Comparison of ENCODE assay signal across 25 cellular contexts in the genomic region with DNA sequence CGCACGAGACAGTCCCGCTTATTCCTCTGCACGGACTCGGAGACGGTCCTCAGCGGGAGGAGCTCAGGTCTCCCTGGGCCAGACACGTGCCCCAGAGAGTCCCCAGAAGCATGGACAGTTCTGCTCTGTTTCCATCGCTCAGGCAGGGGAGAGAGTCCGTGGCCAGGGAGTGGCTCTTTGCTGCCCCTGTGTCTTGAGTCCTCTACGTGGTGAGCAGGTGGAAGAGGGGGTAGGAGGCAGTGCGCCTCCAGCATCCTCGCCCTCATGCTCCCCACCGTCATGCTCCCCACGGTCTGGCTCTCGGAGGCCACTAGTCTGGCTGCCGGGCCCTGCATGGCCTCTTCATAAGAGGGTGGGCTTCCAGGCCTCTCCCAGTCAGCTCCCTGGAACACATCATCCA. TPM values are rescaled to one million over a fixed set of nuclear protein-coding genes. Genes with fewer than 3 reads are reported as not detected.
DNase-seq lines count a peak whose midpoint lies in the region; ATAC-seq, FAIRE-seq and TF ChIP-seq lines count a peak whose summit lies in the region.
"Had no signal": no experiment of that assay in that cellular context is flagged by ENCODE, and none has a peak within 500 bp of the region (broad histone marks: within the 10 kb centered on the region; RNA-seq: fewer than 3 reads in every experiment).

No MANE protein-coding gene starts in this region.

- no peak overlapping the region for H2AK5ac ChIP-seq in H1 (ENCODE audit: low read depth, low read length)

- H3K79me1 ChIP-seq in H1 (ENCODE audit: low read depth, low read length) = no peaks in the 10 kb centered on the region

- POLR2A ChIA-PET in activated B cell treated with CpG ODN at 0.5 μM for 24 hours (lab: Charles Lee) = interaction anchor here (0.5 to 11.4 kb wide), 10 partner anchors 9 to 97 kb away, joined by 3 to 1007 read pairs (median 7); a partner anchor contains a TSS
- POLR2A ChIA-PET in H1 (lab: Charles Lee; ENCODE audit: partially characterized antibody) = interaction anchor here (1.5 kb wide), 1 partner anchor 9 kb away, joined by 3 read pairs; no protein-coding TSS in a partner anchor

- TF ChIP-seq CTCF in activated B cell treated with CpG ODN at 0.5 μM for 24 hours (IDR thresholded peaks at IDR 0.05) (no peak), H1 (IDR thresholded peaks at IDR 0.05; ENCODE audit: control extremely low read depth in 1 of 3, insufficient read depth in 1 of 3, low read depth in 1 of 3, low read length in 3 of 3) (no peak)

- H3K9me3 Mint-ChIP-seq in activated T-cell treated with anti-CD3 and anti-CD28 coated beads, Interleukin-2, amount 50 U/mL, for 4 hours = no peaks in the 10 kb centered on the region
- H3K9me3 Mint-ChIP-seq in activated B cell treated with CpG ODN at 0.5 μM for 24 hours = no peaks in the 10 kb centered on the region

- no peak for ATAC-seq in activated T-cell treated with anti-CD3 and anti-CD28 coated beads, Interleukin-2, amount 50 U/mL, for 4 hours
- no peak for ATAC-seq in activated B cell treated with CpG ODN at 0.5 μM for 24 hours (ENCODE audit: low read depth)
- peak; percentile 27 for ATAC-seq in aorta (ENCODE audit: low FRiP score)
- ATAC-seq: lower lobe of right lung, pancreas had no signal

- peak overlapping the region; percentile 41; the same call in 1 of the 2 replicates for H4K8ac ChIP-seq in H1 (ENCODE audit: extremely low read depth, insufficient read depth, low read length)

- H3K18ac ChIP-seq in H1 (ENCODE audit: extremely low read depth, low read length) = no peak overlapping the region

- H3K79me2 ChIP-seq in H1 (ENCODE audit: control insufficient read depth in 1 of 2, insufficient read depth in 2 of 2, low read length in 2 of 2) = no peaks in the 10 kb centered on the region

- H2BK15ac ChIP-seq in H1 (ENCODE audit: low read length) = no peak overlapping the region

- H3K4me3 ChIP-seq in H1 (ENCODE audit: extremely low read depth in 1 of 4, insufficient read depth in 2 of 4, low read depth in 3 of 4, low read length in 4 of 4) = no peak overlapping the region
- no peak overlapping the region for H3K4me3 ChIP-seq in aorta (ENCODE audit: low read length in 2 of 2)
- H3K4me3 ChIP-seq: lower lobe of right lung, pancreas, right lobe of liver, suprapubic skin, uterus had no signal

- H3K4ac ChIP-seq in H1 (replicated peaks; ENCODE audit: insufficient read length, low read depth, low read length) = no peak overlapping the region

- no peaks in the 10 kb centered on the region for H3K23me2 ChIP-seq in H1 (ENCODE audit: low read depth, low read length)

- H4K5ac ChIP-seq in H1 (ENCODE audit: insufficient read length, low read depth, low read length) = no peak overlapping the region

- no peak overlapping the region for H2BK120ac ChIP-seq in H1 (replicated peaks; ENCODE audit: low read depth, low read length)

- H3K4me3 Mint-ChIP-seq in activated T-cell treated with anti-CD3 and anti-CD28 coated beads, Interleukin-2, amount 50 U/mL, for 4 hours = peak overlapping the region; percentile 24
- no peak overlapping the region for H3K4me3 Mint-ChIP-seq in activated B cell treated with CpG ODN at 0.5 μM for 24 hours

- H3K4me2 ChIP-seq in H1 (ENCODE audit: insufficient read depth in 1 of 2, low read depth in 2 of 2, low read length in 2 of 2) = no peak overlapping the region

- H3K27me3 ChIP-seq in H1 (replicated peaks in 1 of 4; ENCODE audit: control insufficient read depth in 3 of 4, extremely low read depth in 1 of 4, insufficient read depth in 3 of 4, low read length in 3 of 4) (no peaks in the 10 kb centered on the region), aorta (ENCODE audit: control insufficient read depth in 1 of 2, insufficient read depth in 2 of 2, low read length in 1 of 2) (no peaks in the 10 kb centered on the region)
- H3K27me3 ChIP-seq: pancreas, right lobe of liver, suprapubic skin, uterus had no signal

- H3K27ac ChIP-seq in H1 (ENCODE audit: low read depth, low read length) = no peak overlapping the region
- H3K27ac ChIP-seq in aorta (ENCODE audit: low read depth in 1 of 2, low read length in 2 of 2) = no peak overlapping the region
- H3K27ac ChIP-seq: lower lobe of right lung, pancreas, right lobe of liver, suprapubic skin, uterus had no signal

- no peak for TF ChIP-seq POLR2A in H1 (IDR thresholded peaks at IDR 0.05; ENCODE audit: control extremely low read depth in 1 of 2, low read depth in 2 of 2, low read length in 2 of 2)

- TF ChIP-seq RAD21 in H1 (IDR thresholded peaks at IDR 0.05 in 1 of 2, conservative IDR thresholded peaks at IDR 0.05 in 1 of 2; ENCODE audit: low read depth in 2 of 2, low read length in 2 of 2) = no peak

- no peak for TF ChIP-seq EP300 in H1 (IDR thresholded peaks at IDR 0.05; ENCODE audit: borderline replicate concordance in 1 of 2, low read depth in 2 of 2, low read length in 2 of 2)

- intact Hi-C loops in activated B cell treated with CpG ODN at 0.5 μM for 24 hours (cut with micrococcal nuclease) = no loop called here
- intact Hi-C loops in aorta (cut with DNase I) = no loop called here

- H2AFZ ChIP-seq in H1 (ENCODE audit: low read length) = peak overlapping the region; percentile 36; the same call in 1 of the 2 replicates

- H3K9me3 ChIP-seq in H1 (ENCODE audit: insufficient read depth in 2 of 2, low read depth in 1 of 2, low read length in 1 of 2) = no peaks in the 10 kb centered on the region
- H3K9me3 ChIP-seq in aorta (ENCODE audit: control insufficient read depth, low read length) = no peaks in the 10 kb centered on the region
- H3K9me3 ChIP-seq: lower lobe of right lung, pancreas, right lobe of liver, suprapubic skin, uterus had no signal

- H2BK20ac ChIP-seq in H1 (ENCODE audit: low read length) = no peak overlapping the region

- WGBS in H1 (ENCODE audit: extremely low coverage in 1 of 2, insufficient coverage in 1 of 2, insufficient read length in 1 of 2, insufficient replicate concordance in 2 of 2, low coverage in 1 of 2, low lambda C conversion rate in 2 of 2, missing lambda C conversion rate in 1 of 2), 2 experiments = 88% methylated on average over 17 of the region's 17 CpGs; no CpG with 5 or more reads in 1 of the 2 experiments
- WGBS in aorta, 2 donors = 87 to 89% methylated on average over 17 of the region's 17 CpGs

- peak overlapping the region; percentile 100 for H3K27ac Mint-ChIP-seq in activated B cell treated with CpG ODN at 0.5 μM for 24 hours

- CTCF ChIA-PET in activated B cell treated with CpG ODN at 0.5 μM for 24 hours (lab: Charles Lee) = interaction anchor here (1.1 to 9.9 kb wide), 2 partner anchors 27 to 99 kb away, joined by 6 to 115 read pairs; no protein-coding TSS in a partner anchor
- CTCF ChIA-PET in H1 (lab: Charles Lee; ENCODE audit: partially characterized antibody) = interaction anchor here (0.9 to 11.7 kb wide), 6 partner anchors 9 to 74 kb away, joined by 3 to 144 read pairs (median 4); a partner anchor contains a TSS

- H3K36me3 ChIP-seq in H1 (ENCODE audit: control insufficient read depth in 2 of 4, insufficient read depth in 4 of 4, low read length in 3 of 4) (no peaks in the 10 kb centered on the region), aorta (ENCODE audit: control insufficient read depth in 1 of 2, insufficient read depth in 2 of 2, low read length in 1 of 2) (no peaks in the 10 kb centered on the region)
- H3K36me3 ChIP-seq: pancreas, uterus had no signal

- FAIRE-seq in H1 (lab: Jason Lieb, UNC) = no peak
- FAIRE-seq: frontal cortex, GM19239, pancreas, TTC549 had no signal

- no peaks in the 10 kb centered on the region for H3K27me3 Mint-ChIP-seq in activated T-cell treated with anti-CD3 and anti-CD28 coated beads, Interleukin-2, amount 50 U/mL, for 4 hours (ENCODE audit: low read depth)
- H3K27me3 Mint-ChIP-seq in activated B cell treated with CpG ODN at 0.5 μM for 24 hours = no peaks in the 10 kb centered on the region

- no peak for DNase-seq in activated T-cell treated with anti-CD3 and anti-CD28 coated beads, Interleukin-2, amount 50 U/mL, for 4 hours
- DNase-seq in activated T-cell treated with anti-CD3 and anti-CD28 coated beads, Interleukin-2, amount 50 U/mL, for 48 hours = no peak
- DNase-seq in activated B cell treated with CpG ODN at 0.5 μM for 24 hours (no peak), H1 (ENCODE audit: low read depth in 1 of 2, low spot score in 2 of 2) (no peak), aorta (no peak), NCI-H510A (lab: John Stamatoyannopoulos, UW) (no peak), NCI-H2171 (lab: John Stamatoyannopoulos, UW) (no peak), NCI-H146 (lab: John Stamatoyannopoulos, UW) (no peak)
- DNase-seq: amygdala; central memory CD4-positive, alpha-beta T cell; erythroblast; GF-D8; hippocampal formation; lower lobe of right lung; NCI-H1436 treated with DMSO at 0.1 percent for 48 hours; pancreas; right lobe of liver; Right ventricle myocardium superior; SW 1271; uterus had no signal

- no peak overlapping the region for H3K23ac ChIP-seq in H1 (ENCODE audit: insufficient read length)

- H3K4me1 ChIP-seq in H1 (replicated peaks in 1 of 4; ENCODE audit: control insufficient read depth in 3 of 4, insufficient read depth in 4 of 4, low read length in 3 of 4) (no peaks in the 10 kb centered on the region), aorta (ENCODE audit: control insufficient read depth in 1 of 2, insufficient read depth in 2 of 2, low read length in 2 of 2) (no peaks in the 10 kb centered on the region)
- H3K4me1 ChIP-seq: pancreas, uterus had no signal

- peaks cover 63% of the 10 kb centered on the region for H3K4me1 Mint-ChIP-seq in activated T-cell treated with anti-CD3 and anti-CD28 coated beads, Interleukin-2, amount 50 U/mL, for 4 hours (ENCODE audit: low read depth)
- peaks cover 68% of the 10 kb centered on the region for H3K4me1 Mint-ChIP-seq in activated B cell treated with CpG ODN at 0.5 μM for 24 hours

- no peak overlapping the region for H4K91ac ChIP-seq in H1 (replicated peaks; ENCODE audit: insufficient read length, low read length)

- H2BK5ac ChIP-seq in H1 (ENCODE audit: low read depth, low read length) = no peak overlapping the region

- H2BK12ac ChIP-seq in H1 (ENCODE audit: low read depth, low read length) = no peak overlapping the region

- no peak overlapping the region for H3K14ac ChIP-seq in H1 (ENCODE audit: insufficient read length)

- no peak overlapping the region for H3K56ac ChIP-seq in H1 (replicated peaks; ENCODE audit: insufficient read length, low read depth, low read length)

- no peak overlapping the region for H3K9ac ChIP-seq in H1 (replicated peaks in 1 of 4; ENCODE audit: extremely low read depth in 1 of 4, low read depth in 3 of 4, low read length in 3 of 4)

- H4K20me1 ChIP-seq in H1 (replicated peaks in 1 of 2; ENCODE audit: control insufficient read depth in 1 of 2, insufficient read depth in 2 of 2, low read length in 2 of 2) = no peaks in the 10 kb centered on the region

- peaks cover 51% of the 10 kb centered on the region for H3K36me3 Mint-ChIP-seq in activated T-cell treated with anti-CD3 and anti-CD28 coated beads, Interleukin-2, amount 50 U/mL, for 4 hours (ENCODE audit: insufficient read depth)
- H3K36me3 Mint-ChIP-seq in activated B cell treated with CpG ODN at 0.5 μM for 24 hours (ENCODE audit: low read depth) = peaks cover 72% of the 10 kb centered on the region

RNA-seq across cellular contexts. Expression of a gene that starts 8.9 kb away (rescaled TPM):
- 100 to 1,000 TPM; 120 to 132 (median 130) TPM for total RNA-seq in activated T-cell treated with anti-CD3 and anti-CD28 coated beads, Interleukin-2, amount 50 U/mL, for 4 hours
- total RNA-seq in activated B cell treated with CpG ODN at 0.5 μM for 24 hours = 129 TPM in 2 replicates
- total RNA-seq in H1 (2021; fragmentation: NEBNext Ultra II Directional; extraction: Animal tissue kit (Norgen Biotek cat#: 25700)) = not detected in 2 replicates
- not detected in 2 replicates for polyA plus RNA-seq in H1 (2011; rRNA removed)
- polyA plus RNA-seq in H1 (2011; cell fraction: cytosol; rRNA removed) = not detected
- polyA plus RNA-seq in H1 (2011; cell fraction: nucleus; rRNA removed) = 0.06 TPM
- polyA plus RNA-seq in H1 (2012, experiment 1 of 2) = not detected in 4 replicates
- polyA plus RNA-seq in H1 (2012, experiment 2 of 2) = not detected
- polyA plus RNA-seq in H1 (2013, experiment 1 of 2) = not detected
- 0.02 TPM for polyA plus RNA-seq in H1 (2013, experiment 2 of 2)
- not detected in 2 replicates for polyA minus RNA-seq in H1 (2011; rRNA and poly(A)+ RNA removed)
- polyA minus RNA-seq in H1 (2011; cell fraction: cytosol; rRNA and poly(A)+ RNA removed) = not detected
- polyA minus RNA-seq in H1 (2011; cell fraction: nucleus; rRNA and poly(A)+ RNA removed) = not detected
- 1 to 10 TPM; 5.1 to 5.8 TPM for total RNA-seq in aorta
- polyA plus RNA-seq in aorta = 1 to 10 TPM in 1 of 2 donors, under 1 TPM in 1; 0.23 to 2.5 TPM
- total RNA-seq: H4 had no signal

RNA-seq across cellular contexts. Expression of a gene that starts 35.9 kb away (rescaled TPM):
- total RNA-seq in activated T-cell treated with anti-CD3 and anti-CD28 coated beads, Interleukin-2, amount 50 U/mL, for 4 hours = 1 to 10 TPM; 1.6 to 2.1 (median 1.7) TPM
- total RNA-seq in activated B cell treated with CpG ODN at 0.5 μM for 24 hours (1.9 and 2.4 TPM in 2 replicates), aorta (1 to 10 TPM; 4.9 to 8.1 TPM)
- 2.7 and 3.8 TPM in 2 replicates for total RNA-seq in H1 (2021; fragmentation: NEBNext Ultra II Directional; extraction: Animal tissue kit (Norgen Biotek cat#: 25700))
- polyA plus RNA-seq in H1 (2011; rRNA removed) (0.58 and 0.60 TPM in 2 replicates), aorta (1 to 10 TPM; 2.7 to 4.6 TPM)
- polyA plus RNA-seq in H1 (2011; cell fraction: cytosol; rRNA removed) = 0.67 TPM
- polyA plus RNA-seq in H1 (2011; cell fraction: nucleus; rRNA removed) = 1.9 TPM
- 1.5 to 2.3 TPM (median 2.1 TPM) in 4 replicates for polyA plus RNA-seq in H1 (2012, experiment 1 of 2)
- 0.33 TPM for polyA plus RNA-seq in H1 (2012, experiment 2 of 2)
- polyA plus RNA-seq in H1 (2013, experiment 1 of 2) = 1.9 TPM
- polyA plus RNA-seq in H1 (2013, experiment 2 of 2) = 1.4 TPM
- polyA minus RNA-seq in H1 (2011; rRNA and poly(A)+ RNA removed) = 0.88 and 1.2 TPM in 2 replicates
- 1.3 TPM for polyA minus RNA-seq in H1 (2011; cell fraction: cytosol; rRNA and poly(A)+ RNA removed)
- 3.0 TPM for polyA minus RNA-seq in H1 (2011; cell fraction: nucleus; rRNA and poly(A)+ RNA removed)

Comparison
In these comparisons a context has a peak if more than half of its experiments do, and no peak if none do; other contexts are left out.
1. RNA of a gene that starts 8.9 kb away (total RNA-seq): 120 to 132 TPM in activated T-cell treated with anti-CD3 and anti-CD28 coated beads, Interleukin-2, amount 50 U/mL, for 4 hours and 129 TPM in activated B cell treated with CpG ODN at 0.5 μM for 24 hours; 5.1 to 5.8 TPM in aorta and not detected in H1; every median in the first group is over 10 times any median in the second.